Comparison of ENCODE assay signal across 12 cellular contexts in the genomic region with DNA sequence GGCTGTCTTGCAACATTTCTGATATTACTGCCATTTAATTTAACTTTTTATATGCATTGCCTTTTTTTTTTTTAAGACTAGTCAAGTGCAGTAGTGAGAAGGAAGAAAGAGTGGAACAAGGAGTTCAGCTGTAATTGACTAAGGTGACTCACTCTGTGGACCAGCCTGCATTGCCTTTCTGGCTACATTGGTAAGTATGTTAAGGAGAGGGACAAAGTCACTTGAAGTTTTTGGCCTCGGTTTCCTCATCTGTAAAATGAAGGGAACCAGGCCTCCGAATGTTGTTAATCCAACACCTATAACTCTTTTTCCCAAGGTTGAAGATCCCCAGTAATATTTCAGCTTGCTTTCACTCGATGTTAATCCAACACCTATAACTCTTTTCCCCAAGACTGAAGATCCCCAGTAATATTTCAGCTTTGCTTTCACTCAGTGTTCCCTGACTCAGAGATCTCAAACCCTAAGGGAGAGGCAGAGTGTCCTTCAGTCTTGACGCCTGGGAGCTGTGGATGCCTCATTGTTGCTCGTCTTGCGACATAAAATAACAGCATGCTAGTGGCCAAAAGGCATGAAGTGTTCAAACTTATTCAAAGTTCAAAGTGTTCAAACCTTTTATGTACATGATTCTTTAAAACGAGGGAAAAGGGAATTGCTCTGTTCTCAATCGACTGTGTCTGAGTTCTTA.
DNase-seq lines count a peak whose midpoint lies in the region; ATAC-seq and TF ChIP-seq lines count a peak whose summit lies in the region.
"Had no signal": no experiment of that assay in that cellular context is flagged by ENCODE, and none has a peak within 500 bp of the region (broad histone marks: within the 10 kb centered on the region; RNA-seq: fewer than 3 reads in every experiment).

No MANE protein-coding gene starts in this region.

- no peak for ATAC-seq in Right ventricle myocardium inferior
- ATAC-seq in left lung: peak; percentile 71
- ATAC-seq in HG02938 (IDR thresholded peaks at IDR 0.05; ENCODE audit: unreplicated experiment): no peak
- ATAC-seq: activated T-helper 17 cell treated with anti-CD3 and anti-CD28 coated beads, Interleukin-2, amount 50 U/mL, for 72 hours; effector memory CD8-positive, alpha-beta T cell had no signal

- H3K27ac ChIP-seq in cardiac muscle cell: peak overlapping the region; percentile 58
- H3K27ac ChIP-seq in left lung: peak overlapping the region in 1 of 2 donors; percentile 15
- H3K27ac ChIP-seq in tibial artery: peak overlapping the region; percentile 84 to 89

- TF ChIP-seq CTCF in cardiac muscle cell (IDR thresholded peaks at IDR 0.05; ENCODE audit: low read depth, low read length): no peak
- TF ChIP-seq CTCF in cardiac fibroblast (IDR thresholded peaks at IDR 0.05; ENCODE audit: low read depth, low read length): no peak
- TF ChIP-seq CTCF in left lung (IDR thresholded peaks at IDR 0.05): no peak
- no peak for TF ChIP-seq CTCF in tibial artery (IDR thresholded peaks at IDR 0.05)

- H3K36me3 ChIP-seq in cardiac muscle cell (peaks cover 8% of the 10 kb centered on the region), left lung (no peaks in the 10 kb centered on the region), tibial artery (peaks cover 0 to 7% (median 6%) of the 10 kb centered on the region in 3 donors)

- H3K9me3 ChIP-seq in cardiac muscle cell (ENCODE audit: low read depth): no peaks in the 10 kb centered on the region
- peaks cover 0 to 8% of the 10 kb centered on the region in 2 donors for H3K9me3 ChIP-seq in left lung
- H3K9me3 ChIP-seq in tibial artery: peaks cover 0 to 6% (median 0%) of the 10 kb centered on the region in 3 donors

- H3K4me3 ChIP-seq in cardiac muscle cell: no peak overlapping the region
- no peak overlapping the region for H3K4me3 ChIP-seq in cardiac fibroblast (replicated peaks in 1 of 2; ENCODE audit: low read depth in 2 of 2, low read length in 2 of 2)
- no peak overlapping the region for H3K4me3 ChIP-seq in left lung
- no peak overlapping the region for H3K4me3 ChIP-seq in tibial artery

- no peaks in the 10 kb centered on the region for H3K27me3 ChIP-seq in cardiac muscle cell
- H3K27me3 ChIP-seq in left lung: no peaks in the 10 kb centered on the region
- no peaks in the 10 kb centered on the region for H3K27me3 ChIP-seq in tibial artery

- DNase-seq in cardiac muscle cell (ENCODE audit: low read depth in 1 of 2, low spot score in 1 of 2) (peak in 1 of 2 donors; percentile 56), Right ventricle myocardium inferior (ENCODE audit: missing footprints) (no peak), cardiac fibroblast (ENCODE audit: low read depth in 2 of 2) (peak; percentile 48 to 96), left lung (no peak), tibial artery (no peak), HUDEP-2 (lab: John Stamatoyannopoulos, UW; ENCODE audit: unreplicated experiment in 76 of 76) (no peak), SW 1271 (lab: John Stamatoyannopoulos, UW) (no peak)
- DNase-seq: 8988T; effector memory CD8-positive, alpha-beta T cell; kidney had no signal

- peaks cover 14% of the 10 kb centered on the region for H3K4me1 ChIP-seq in cardiac muscle cell (ENCODE audit: low read depth)
- no peaks in the 10 kb centered on the region for H3K4me1 ChIP-seq in left lung
- peaks cover 0 to 81% (median 44%) of the 10 kb centered on the region in 4 donors for H3K4me1 ChIP-seq in tibial artery

- intact Hi-C loops in Right ventricle myocardium inferior (cut with DNase I) (no loop called here), left lung (cut with DNase I) (no loop called here), tibial artery (cut with DNase I; ENCODE audit: low total_unique reads) (loop anchor here (10.0 kb wide), 1 partner anchor 65 kb away; no protein-coding TSS in a partner anchor)

Comparison
In these comparisons a context has a peak if more than half of its experiments do, and no peak if none do; other contexts are left out.
1. DNase-seq: peak in cardiac fibroblast (2 of 2); none in Right ventricle myocardium inferior (single experiment), left lung (0 of 2), tibial artery (0 of 2), HUDEP-2 (0 of 76) and SW 1271 (0 of 2).